Comparison of ENCODE assay signal across 12 cellular contexts in the genomic region with DNA sequence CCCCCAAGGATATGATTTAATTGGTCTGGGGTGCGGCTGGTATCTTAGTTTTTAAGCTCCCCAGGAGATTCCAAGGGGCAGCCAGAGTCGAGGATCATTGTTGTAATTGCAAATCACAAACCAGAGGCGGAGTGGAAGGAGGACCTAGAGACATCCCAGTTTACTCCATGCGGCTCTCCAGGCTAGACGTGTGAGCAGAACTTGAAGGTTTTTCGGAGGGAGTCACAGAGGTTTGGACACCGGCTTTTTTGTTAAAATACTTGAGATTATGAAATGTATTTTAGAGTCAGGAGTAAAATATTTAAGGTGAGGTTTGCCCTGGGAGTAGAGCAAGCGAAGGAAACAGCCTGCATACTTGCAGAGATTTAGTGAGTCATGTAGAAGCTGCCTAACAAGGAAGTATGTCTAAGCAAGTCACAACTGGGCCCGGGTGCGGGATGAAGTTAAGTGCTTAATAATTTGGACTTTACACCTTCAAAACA. TPM values are rescaled to one million over a fixed set of nuclear protein-coding genes. Genes with fewer than 3 reads are reported as not detected.
A peak's percentile ranks its signal among the peaks of the same experiment; 100 is the strongest.
DNase-seq lines count a peak whose midpoint lies in the region; ATAC-seq and TF ChIP-seq lines count a peak whose summit lies in the region.
"Had no signal": no experiment of that assay in that cellular context is flagged by ENCODE, and none has a peak within 500 bp of the region (broad histone marks: within the 10 kb centered on the region; RNA-seq: fewer than 3 reads in every experiment).

No MANE protein-coding gene starts in this region.

- H3K9me3 Mint-ChIP-seq in osteocyte (ENCODE audit: unreplicated experiment): no peaks in the 10 kb centered on the region

- no peaks in the 10 kb centered on the region for H3K27me3 Mint-ChIP-seq in osteocyte (ENCODE audit: unreplicated experiment)

- WGBS in SK-N-SH (ENCODE audit: low lambda C conversion rate): 55% methylated on average over 10 of the region's 10 CpGs
- WGBS in suprapubic skin: 54% methylated on average over 10 of the region's 10 CpGs

- H3K27ac ChIP-seq in SK-N-SH (ENCODE audit: low read depth in 2 of 2, low read length in 1 of 2) (no peak overlapping the region), suprapubic skin (peak overlapping the region; percentile 55)
- H3K27ac ChIP-seq: tibial artery had no signal

- no peak for TF ChIP-seq RAD21 in SK-N-SH (IDR thresholded peaks at IDR 0.05; ENCODE audit: low read length)

- H3K9ac ChIP-seq in SK-N-SH: no peak overlapping the region

- no peak overlapping the region for H3K4me2 ChIP-seq in SK-N-SH

- H3K36me3 ChIP-seq in H7 (replicated peaks; ENCODE audit: control insufficient read depth, insufficient read depth, low read length) (peaks cover 6% of the 10 kb centered on the region), SK-N-SH (replicated peaks in 1 of 2; ENCODE audit: control insufficient read depth in 1 of 2, insufficient read depth in 2 of 2, low read length in 1 of 2) (peaks cover 0 to 8% of the 10 kb centered on the region in 2 experiments), suprapubic skin (peaks cover 4% of the 10 kb centered on the region)

- DNase-seq in H7 (peak; percentile 63), SK-N-SH (no peak), glomerular visceral epithelial cell (ENCODE audit: extremely low spot score) (peak; percentile 40), suprapubic skin (ENCODE audit: low spot score in 2 of 2) (no peak), osteocyte (ENCODE audit: extremely low spot score, unreplicated experiment) (no peak), GM19238 (ENCODE audit: insufficient read length, low spot score) (no peak), anterior cingulate cortex (lab: John Stamatoyannopoulos, UW) (no peak)
- DNase-seq: amygdala, GOT3, tibial artery had no signal

- CTCF ChIA-PET in SK-N-SH (lab: Yijun Ruan, JAX): interaction anchor here (0.6 to 12.0 kb wide), 7 partner anchors 11 to 391 kb away, joined by 3 to 205 read pairs (median 6); partner anchors contain the start of gene TCF7L1

- H3K9me3 ChIP-seq in SK-N-SH (no peaks in the 10 kb centered on the region), suprapubic skin (no peaks in the 10 kb centered on the region)
- H3K9me3 ChIP-seq: tibial artery had no signal

- TF ChIP-seq CTCF in SK-N-SH (IDR thresholded peaks at IDR 0.05): no peak
- no peak for TF ChIP-seq CTCF in suprapubic skin (IDR thresholded peaks at IDR 0.05)
- TF ChIP-seq CTCF in osteocyte (IDR thresholded peaks at IDR 0.05): no peak

- H3K27ac Mint-ChIP-seq in osteocyte (ENCODE audit: unreplicated experiment): no peak overlapping the region
- H3K27ac Mint-ChIP-seq: T-helper 1 cell treated with Interleukin-12 subunit alpha and Interleukin-12 subunit beta and Interleukin-4 antibody, amounts not matched to agents 30 μg/mL and 1 μg/mL, for 36 hours had no signal

- peaks cover 8% of the 10 kb centered on the region for H3K4me1 Mint-ChIP-seq in osteocyte (ENCODE audit: unreplicated experiment)

- peaks cover 3 to 9% of the 10 kb centered on the region in 2 experiments; a peak in 2 of 4 replicates for H3K4me1 ChIP-seq in SK-N-SH (ENCODE audit: control insufficient read depth in 1 of 2, insufficient read depth in 2 of 2, low read depth in 1 of 2, low read length in 1 of 2)
- peaks cover 33% of the 10 kb centered on the region for H3K4me1 ChIP-seq in suprapubic skin

- H3K4me3 ChIP-seq in H7 (ENCODE audit: insufficient read depth, low read depth, low read length) (no peak overlapping the region), SK-N-SH (ENCODE audit: low read depth in 2 of 2, low read length in 1 of 2) (no peak overlapping the region), suprapubic skin (no peak overlapping the region)
- H3K4me3 ChIP-seq: tibial artery had no signal

- TF ChIP-seq EP300 in SK-N-SH (IDR thresholded peaks at IDR 0.05; ENCODE audit: borderline replicate concordance in 1 of 2, low read depth in 1 of 2, low read length in 1 of 2) (no peak), suprapubic skin (IDR thresholded peaks at IDR 0.05) (no peak)

- no peaks in the 10 kb centered on the region for H3K9me2 ChIP-seq in SK-N-SH

- no peak overlapping the region for H3K4me3 Mint-ChIP-seq in osteocyte (ENCODE audit: unreplicated experiment)
- H3K4me3 Mint-ChIP-seq: T-helper 1 cell treated with Interleukin-12 subunit alpha and Interleukin-12 subunit beta and Interleukin-4 antibody, amounts not matched to agents 30 μg/mL and 1 μg/mL, for 36 hours had no signal

- H3F3A ChIP-seq in SK-N-SH (replicated peaks; ENCODE audit: insufficient read depth): no peaks in the 10 kb centered on the region

- H3K79me2 ChIP-seq in SK-N-SH (ENCODE audit: insufficient read depth): no peaks in the 10 kb centered on the region

- H2AFZ ChIP-seq in SK-N-SH (ENCODE audit: low read depth): no peak overlapping the region

- H3K36me3 Mint-ChIP-seq in osteocyte (ENCODE audit: unreplicated experiment): peaks cover 10% of the 10 kb centered on the region

- no peak for ATAC-seq in GM18873 (IDR thresholded peaks at IDR 0.05; ENCODE audit: low FRiP score, unreplicated experiment)

- H4K20me1 ChIP-seq in SK-N-SH (ENCODE audit: insufficient read depth): 0 out of 2 replicates have a peak, but pooled peaks cover 3% of the 10 kb centered on the region

- no peak for TF ChIP-seq POLR2A in suprapubic skin (IDR thresholded peaks at IDR 0.05)

- H3K27me3 ChIP-seq in H7 (ENCODE audit: control insufficient read depth, insufficient read depth, low read length) (no peaks in the 10 kb centered on the region), SK-N-SH (ENCODE audit: insufficient read depth) (no peaks in the 10 kb centered on the region), suprapubic skin (no peaks in the 10 kb centered on the region)
- H3K27me3 ChIP-seq: tibial artery had no signal

- POLR2A ChIA-PET in SK-N-SH (lab: Yijun Ruan, JAX): no interaction called here

TF ChIP-seq in SK-N-SH, 30 proteins besides CTCF, POLR2A, EP300 and RAD21:
- no peak for TF ChIP-seq TAF1 (IDR thresholded peaks at IDR 0.05; ENCODE audit: borderline replicate concordance, low read depth, low read length)
- TF ChIP-seq FOSL2 (IDR thresholded peaks at IDR 0.05; ENCODE audit: borderline replicate concordance, low read depth): peak; percentile 31; the same call in 1 of the 2 replicates

RNA-seq across cellular contexts. Expression of gene TGOLN2, which starts 39.5 kb away (rescaled TPM):
- 33.0 and 37.0 TPM in 2 replicates for total RNA-seq in H7 (2014; rRNA removed; shearing (Covaris generic))
- 138 and 140 TPM in 2 replicates for polyA plus RNA-seq in SK-N-SH (2012; rRNA removed)
- 107 and 114 TPM in 2 replicates for polyA plus RNA-seq in SK-N-SH (2012; cell fraction: cytosol; rRNA removed)
- polyA plus RNA-seq in SK-N-SH (2012; cell fraction: nucleus; rRNA removed): 76.0 and 97.4 TPM in 2 replicates
- total RNA-seq in suprapubic skin (100 to 1,000 TPM in 1 of 4 donors, 10 to 100 TPM in 3; 62.5 to 118 (median 72.0) TPM), osteocyte (91.2 and 94.8 TPM in 2 replicates)

Comparison
In these comparisons a context has a peak if more than half of its experiments do, and no peak if none do; other contexts are left out.
1. DNase-seq: peak in H7 (single experiment) and glomerular visceral epithelial cell (single experiment); none in SK-N-SH (single experiment), suprapubic skin (0 of 2), osteocyte (single experiment), GM19238 (single experiment) and anterior cingulate cortex (0 of 58).